Comparison of ENCODE assay signal across 1 cellular context in genomic region chr2:73736855-73737779, GRCh38.
TF ChIP-seq lines count a peak whose summit lies in the region.

TSS of gene TPRKB (minus strand) at chr2:73737345. CDS start at chr2:73734569, 2,776 bp downstream.

TF ChIP-seq in HepG2, 621 proteins besides CTCF, POLR2A, EP300 and RAD21 (continued from another document and continues in another):
- TF ChIP-seq, protein P1, sequence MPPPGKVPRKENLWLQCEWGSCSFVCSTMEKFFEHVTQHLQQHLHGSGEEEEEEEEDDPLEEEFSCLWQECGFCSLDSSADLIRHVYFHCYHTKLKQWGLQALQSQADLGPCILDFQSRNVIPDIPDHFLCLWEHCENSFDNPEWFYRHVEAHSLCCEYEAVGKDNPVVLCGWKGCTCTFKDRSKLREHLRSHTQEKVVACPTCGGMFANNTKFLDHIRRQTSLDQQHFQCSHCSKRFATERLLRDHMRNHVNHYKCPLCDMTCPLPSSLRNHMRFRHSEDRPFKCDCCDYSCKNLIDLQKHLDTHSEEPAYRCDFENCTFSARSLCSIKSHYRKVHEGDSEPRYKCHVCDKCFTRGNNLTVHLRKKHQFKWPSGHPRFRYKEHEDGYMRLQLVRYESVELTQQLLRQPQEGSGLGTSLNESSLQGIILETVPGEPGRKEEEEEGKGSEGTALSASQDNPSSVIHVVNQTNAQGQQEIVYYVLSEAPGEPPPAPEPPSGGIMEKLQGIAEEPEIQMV (CRISPR knock-in tag; IDR thresholded peaks at IDR 0.05; ENCODE audit: low read depth) = peak; percentile 100
- TF ChIP-seq ZNF282 (IDR thresholded peaks at IDR 0.05; ENCODE audit: partially characterized antibody) (no peak), RBFOX2 (IDR thresholded peaks at IDR 0.05; ENCODE audit: low read depth, low read length) (peak; percentile 64), MTA3 (CRISPR knock-in tag; IDR thresholded peaks at IDR 0.05) (no peak), CREB1 (IDR thresholded peaks at IDR 0.05) (peak; percentile 67), CREB1 (CRISPR knock-in tag; IDR thresholded peaks at IDR 0.05) (peak; percentile 92), SATB2 (CRISPR knock-in tag; IDR thresholded peaks at IDR 0.05) (no peak), ZNF367 (CRISPR knock-in tag; IDR thresholded peaks at IDR 0.05; ENCODE audit: borderline replicate concordance) (no peak; the same call in 1 of the 2 replicates), ISL2 (CRISPR knock-in tag; IDR thresholded peaks at IDR 0.05) (no peak; the same call in 1 of the 2 replicates), ZNF543 (CRISPR knock-in tag; IDR thresholded peaks at IDR 0.05) (peak; percentile 56; the same call in 1 of the 2 replicates), ZNF251 (CRISPR knock-in tag; IDR thresholded peaks at IDR 0.05) (no peak), TAF15 (IDR thresholded peaks at IDR 0.05; ENCODE audit: low read depth, low read length, poor library complexity, severe bottlenecking) (no peak), POLR2G (IDR thresholded peaks at IDR 0.05; ENCODE audit: low read depth, low read length) (peak; percentile 95), ZSCAN21 (CRISPR knock-in tag; IDR thresholded peaks at IDR 0.05; ENCODE audit: borderline replicate concordance) (peak; percentile 43; the same call in 1 of the 2 replicates), SIX4 (CRISPR knock-in tag; IDR thresholded peaks at IDR 0.05) (0 out of 2 replicates have a peak, but pooled peaks have one; percentile 19), SNRNP70 (IDR thresholded peaks at IDR 0.05; ENCODE audit: low read depth, low read length) (no peak), ZNF761 (CRISPR knock-in tag; conservative IDR thresholded peaks at IDR 0.05) (peak; percentile 91; the same call in 1 of the 2 replicates), NFKB2 (CRISPR knock-in tag; IDR thresholded peaks at IDR 0.05; ENCODE audit: borderline replicate concordance) (peak; percentile 35; the same call in 1 of the 2 replicates), NCOR1 (IDR thresholded peaks at IDR 0.05; ENCODE audit: borderline replicate concordance, low read length) (peak; percentile 27; the same call in 1 of the 2 replicates), REPIN1 (CRISPR knock-in tag; IDR thresholded peaks at IDR 0.05; ENCODE audit: borderline replicate concordance, low read depth) (peak; percentile 87), SETDB1 (CRISPR knock-in tag; IDR thresholded peaks at IDR 0.05; ENCODE audit: borderline replicate concordance) (peak; percentile 99), ZBTB14 (CRISPR knock-in tag; IDR thresholded peaks at IDR 0.05) (no peak), ZBTB44 (CRISPR knock-in tag; IDR thresholded peaks at IDR 0.05) (peak; percentile 35; the same call in 1 of the 2 replicates), ZNF619 (CRISPR knock-in tag; IDR thresholded peaks at IDR 0.05) (peak; percentile 27; the same call in 1 of the 2 replicates), NFIC (IDR thresholded peaks at IDR 0.05; ENCODE audit: low read length) (0 out of 2 replicates have a peak, but pooled peaks have one; percentile 24), GATAD2A (CRISPR knock-in tag; IDR thresholded peaks at IDR 0.05) (peak; percentile 83), SNAPC4 (CRISPR knock-in tag; IDR thresholded peaks at IDR 0.05) (peak; percentile 70; the same call in 1 of the 2 replicates), ZBTB7B (CRISPR knock-in tag; IDR thresholded peaks at IDR 0.05) (peak; percentile 70), ZNF577 (CRISPR knock-in tag; IDR thresholded peaks at IDR 0.05; ENCODE audit: borderline replicate concordance, low read depth) (no peak), YEATS2 (CRISPR knock-in tag; IDR thresholded peaks at IDR 0.05; ENCODE audit: borderline replicate concordance) (peak; percentile 97), ZMYM3 (CRISPR knock-in tag; IDR thresholded peaks at IDR 0.05) (no peak), NFE2 (CRISPR knock-in tag; IDR thresholded peaks at IDR 0.05) (no peak), ZNF30 (CRISPR knock-in tag; IDR thresholded peaks at IDR 0.05) (no peak; the same call in 1 of the 2 replicates), ZNF639 (CRISPR knock-in tag; conservative IDR thresholded peaks at IDR 0.05) (peak; percentile 83; the same call in 1 of the 2 replicates), ZNF816 (CRISPR knock-in tag; IDR thresholded peaks at IDR 0.05; ENCODE audit: borderline replicate concordance) (peak; percentile 32; the same call in 1 of the 2 replicates), CC2D1A (CRISPR knock-in tag; IDR thresholded peaks at IDR 0.05) (no peak), ZNF256 (CRISPR knock-in tag; conservative IDR thresholded peaks at IDR 0.05) (no peak), MLX (CRISPR knock-in tag; IDR thresholded peaks at IDR 0.05) (no peak), MAX (IDR thresholded peaks at IDR 0.05) (peak; percentile 88), SKI (IDR thresholded peaks at IDR 0.05; ENCODE audit: partially characterized antibody) (no peak)
- TF ChIP-seq, protein P2, sequence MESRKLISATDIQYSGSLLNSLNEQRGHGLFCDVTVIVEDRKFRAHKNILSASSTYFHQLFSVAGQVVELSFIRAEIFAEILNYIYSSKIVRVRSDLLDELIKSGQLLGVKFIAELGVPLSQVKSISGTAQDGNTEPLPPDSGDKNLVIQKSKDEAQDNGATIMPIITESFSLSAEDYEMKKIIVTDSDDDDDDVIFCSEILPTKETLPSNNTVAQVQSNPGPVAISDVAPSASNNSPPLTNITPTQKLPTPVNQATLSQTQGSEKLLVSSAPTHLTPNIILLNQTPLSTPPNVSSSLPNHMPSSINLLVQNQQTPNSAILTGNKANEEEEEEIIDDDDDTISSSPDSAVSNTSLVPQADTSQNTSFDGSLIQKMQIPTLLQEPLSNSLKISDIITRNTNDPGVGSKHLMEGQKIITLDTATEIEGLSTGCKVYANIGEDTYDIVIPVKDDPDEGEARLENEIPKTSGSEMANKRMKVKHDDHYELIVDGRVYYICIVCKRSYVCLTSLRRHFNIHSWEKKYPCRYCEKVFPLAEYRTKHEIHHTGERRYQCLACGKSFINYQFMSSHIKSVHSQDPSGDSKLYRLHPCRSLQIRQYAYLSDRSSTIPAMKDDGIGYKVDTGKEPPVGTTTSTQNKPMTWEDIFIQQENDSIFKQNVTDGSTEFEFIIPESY (CRISPR knock-in tag; IDR thresholded peaks at IDR 0.05) = no peak; the same call in none of the 2 replicates
- TF ChIP-seq, protein P3, sequence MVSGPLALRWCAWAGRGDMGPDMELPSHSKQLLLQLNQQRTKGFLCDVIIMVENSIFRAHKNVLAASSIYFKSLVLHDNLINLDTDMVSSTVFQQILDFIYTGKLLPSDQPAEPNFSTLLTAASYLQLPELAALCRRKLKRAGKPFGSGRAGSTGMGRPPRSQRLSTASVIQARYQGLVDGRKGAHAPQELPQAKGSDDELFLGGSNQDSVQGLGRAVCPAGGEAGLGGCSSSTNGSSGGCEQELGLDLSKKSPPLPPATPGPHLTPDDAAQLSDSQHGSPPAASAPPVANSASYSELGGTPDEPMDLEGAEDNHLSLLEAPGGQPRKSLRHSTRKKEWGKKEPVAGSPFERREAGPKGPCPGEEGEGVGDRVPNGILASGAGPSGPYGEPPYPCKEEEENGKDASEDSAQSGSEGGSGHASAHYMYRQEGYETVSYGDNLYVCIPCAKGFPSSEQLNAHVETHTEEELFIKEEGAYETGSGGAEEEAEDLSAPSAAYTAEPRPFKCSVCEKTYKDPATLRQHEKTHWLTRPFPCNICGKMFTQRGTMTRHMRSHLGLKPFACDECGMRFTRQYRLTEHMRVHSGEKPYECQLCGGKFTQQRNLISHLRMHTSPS (CRISPR knock-in tag; IDR thresholded peaks at IDR 0.05; ENCODE audit: low read depth) = no peak
- TF ChIP-seq, protein P4, sequence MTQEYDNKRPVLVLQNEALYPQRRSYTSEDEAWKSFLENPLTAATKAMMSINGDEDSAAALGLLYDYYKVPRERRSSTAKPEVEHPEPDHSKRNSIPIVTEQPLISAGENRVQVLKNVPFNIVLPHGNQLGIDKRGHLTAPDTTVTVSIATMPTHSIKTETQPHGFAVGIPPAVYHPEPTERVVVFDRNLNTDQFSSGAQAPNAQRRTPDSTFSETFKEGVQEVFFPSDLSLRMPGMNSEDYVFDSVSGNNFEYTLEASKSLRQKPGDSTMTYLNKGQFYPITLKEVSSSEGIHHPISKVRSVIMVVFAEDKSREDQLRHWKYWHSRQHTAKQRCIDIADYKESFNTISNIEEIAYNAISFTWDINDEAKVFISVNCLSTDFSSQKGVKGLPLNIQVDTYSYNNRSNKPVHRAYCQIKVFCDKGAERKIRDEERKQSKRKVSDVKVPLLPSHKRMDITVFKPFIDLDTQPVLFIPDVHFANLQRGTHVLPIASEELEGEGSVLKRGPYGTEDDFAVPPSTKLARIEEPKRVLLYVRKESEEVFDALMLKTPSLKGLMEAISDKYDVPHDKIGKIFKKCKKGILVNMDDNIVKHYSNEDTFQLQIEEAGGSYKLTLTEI (CRISPR knock-in tag; conservative IDR thresholded peaks at IDR 0.05) = no peak
